ENCODE assay signal across 17 cellular contexts in genomic region chr14:94213021-94213420, GRCh38. TPM values are rescaled to one million over a fixed set of nuclear protein-coding genes. Genes with fewer than 3 reads are reported as not detected.
A peak's percentile ranks its signal among the peaks of the same experiment; 100 is the strongest.
DNase-seq lines count a peak whose midpoint lies in the region; ATAC-seq and TF ChIP-seq lines count a peak whose summit lies in the region.
"Had no signal": no experiment of that assay in that cellular context is flagged by ENCODE, and none has a peak within 500 bp of the region (broad histone marks: within the 10 kb centered on the region; RNA-seq: fewer than 3 reads in every experiment).

No MANE protein-coding gene starts in this region.

- in situ Hi-C loops in KBM-7 (cut with MboI; ENCODE audit: low pct_unique_long_range_greater_than_20kb, low sequenced_read_pairs): no loop called here

- WGBS in upper lobe of left lung, 2 donors: 54 to 55% methylated on average over 1 of the region's 1 CpG

- ATAC-seq in upper lobe of left lung (ENCODE audit: low FRiP score in 2 of 2) (no peak), HG02970 (IDR thresholded peaks at IDR 0.05; ENCODE audit: low FRiP score, unreplicated experiment) (no peak), GM21737 (IDR thresholded peaks at IDR 0.05; ENCODE audit: unreplicated experiment) (no peak)
- ATAC-seq: GM23338, heart right ventricle, left lung had no signal

- H3K27ac ChIP-seq in upper lobe of left lung: no peak overlapping the region
- H3K27ac ChIP-seq: BLaER1, heart right ventricle, left lung had no signal

- TF ChIP-seq CTCF in AG09309 (IDR thresholded peaks at IDR 0.05; ENCODE audit: control insufficient read depth, insufficient read depth, low read depth, low read length, missing control alignments): no peak
- no peak for TF ChIP-seq CTCF in upper lobe of left lung (IDR thresholded peaks at IDR 0.05)

- H3K27me3 ChIP-seq in upper lobe of left lung: no peaks in the 10 kb centered on the region
- H3K27me3 ChIP-seq: BLaER1, heart right ventricle, left lung had no signal

- peak; percentile 43 for DNase-seq in AG09309 (ENCODE audit: low read depth)
- peak; percentile 10 for DNase-seq in KBM-7
- peak; percentile 28 for DNase-seq in amniotic epithelial cell (ENCODE audit: low read depth)
- DNase-seq in foreskin melanocyte: peak; percentile 5
- no peak for DNase-seq in C1 segment of cervical spinal cord (lab: John Stamatoyannopoulos, UW)
- no peak for DNase-seq in upper lobe of left lung
- DNase-seq: activated CD4-positive, alpha-beta T cell treated with anti-CD3 and anti-CD28 coated beads, Interleukin-2, amount 10 ng/mL, durations not matched to agents 24 days and 14 days; aorta; DMS79; effector CD4-positive, alpha-beta T cell; heart right ventricle; left lung; stimulated activated CD4-positive, alpha-beta T cell treated with anti-CD3 and anti-CD28 coated beads, Interleukin-4, amount 100 ng/mL, for 1 hour had no signal

- TF ChIP-seq POLR2A in upper lobe of left lung (IDR thresholded peaks at IDR 0.05): no peak

- TF ChIP-seq EP300 in upper lobe of left lung (IDR thresholded peaks at IDR 0.05): no peak

- H3K4me1 ChIP-seq in upper lobe of left lung: no peaks in the 10 kb centered on the region
- H3K4me1 ChIP-seq: BLaER1, heart right ventricle, left lung had no signal

- H3K36me3 ChIP-seq in upper lobe of left lung: no peaks in the 10 kb centered on the region
- H3K36me3 ChIP-seq: BLaER1, heart right ventricle, left lung had no signal

- H3K4me3 ChIP-seq in AG09309 (ENCODE audit: control insufficient read depth, low read depth, low read length) (no peak overlapping the region), upper lobe of left lung (no peak overlapping the region)
- H3K4me3 ChIP-seq: BLaER1, GM23338, heart right ventricle, left lung had no signal

- H3K9me3 ChIP-seq in upper lobe of left lung: peaks cover 0 to 5% (median 0%) of the 10 kb centered on the region in 4 donors

RNA-seq across cellular contexts. Expression of gene PPP4R4, which starts 38.9 kb away (rescaled TPM):
- total RNA-seq in upper lobe of left lung: 10 to 100 TPM in 2 of 6 donors, 1 to 10 TPM in 4; 3.0 to 18.4 (median 6.3) TPM

Comparison
In these comparisons a context has a peak if more than half of its experiments do, and no peak if none do; other contexts are left out.
1. DNase-seq: peak in AG09309 (single experiment), KBM-7 (single experiment), amniotic epithelial cell (single experiment) and foreskin melanocyte (single experiment); none in C1 segment of cervical spinal cord (0 of 14) and upper lobe of left lung (0 of 2).